24 cellular contexts compared by ENCODE assay signal in the genomic region with DNA sequence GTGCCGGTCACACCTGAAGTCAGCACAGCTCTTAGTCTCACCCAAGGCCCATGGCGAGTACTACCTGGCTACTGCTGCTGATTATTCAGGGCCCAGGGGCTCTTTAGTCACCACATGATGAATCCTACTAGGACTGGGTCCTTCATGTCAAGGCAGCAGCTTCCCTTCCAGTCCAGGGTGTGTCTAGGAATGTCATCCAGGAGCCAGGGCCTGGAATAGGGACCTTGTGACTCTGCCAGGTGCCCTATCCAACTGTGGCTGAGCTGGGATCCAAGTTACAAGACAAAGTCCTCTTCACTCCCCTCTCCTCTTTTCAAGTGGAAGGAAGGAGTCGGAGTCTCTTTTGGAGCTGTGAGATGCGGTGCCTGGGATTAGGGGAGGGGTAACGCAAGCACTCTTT.
"Had no signal": no experiment of that assay in that cellular context is flagged by ENCODE, and none has a peak within 500 bp of the region (broad histone marks: within the 10 kb centered on the region; RNA-seq: fewer than 3 reads in every experiment).

No MANE protein-coding gene starts in this region.

- ATAC-seq: activated CD4-positive, CD25-positive, alpha-beta regulatory T cell treated with anti-CD3 and anti-CD28 coated beads, Interleukin-2, amount 50 U/mL, for 24 hours; activated CD8-positive, alpha-beta T cell treated with anti-CD3 and anti-CD28 coated beads for 36 hours; activated T-cell treated with anti-CD3 and anti-CD28 coated beads, Interleukin-2, amount 50 U/mL, for 72 hours; SK-N-SH treated with all-trans-retinoic acid at 6 μM for 48 hours had no signal

- H3K27me3 ChIP-seq: brain microvascular endothelial cell, cardiac muscle cell had no signal

- H3K4me1 ChIP-seq: SJSA1 had no signal

- H3K27ac ChIP-seq: brain microvascular endothelial cell, cardiac muscle cell, SJSA1 had no signal

- H3K36me3 ChIP-seq: brain microvascular endothelial cell, cardiac muscle cell, SJSA1 had no signal

- H3K4me3 ChIP-seq: cardiac muscle cell, SJSA1 had no signal

- H3K9me3 ChIP-seq: SJSA1 had no signal

- DNase-seq: activated CD4-positive, alpha-beta T cell treated with anti-CD3 and anti-CD28 coated beads for 4 hours; activated CD8-positive, alpha-beta memory T cell treated with anti-CD3 and anti-CD28 coated beads, Interleukin-2, amount 50 U/mL, for 4 hours; activated CD8-positive, alpha-beta T cell treated with anti-CD3 and anti-CD28 coated beads for 36 hours; activated gamma-delta T cell treated with Interleukin-2 at 50 U/mL for 16 hours; activated naive CD4-positive, alpha-beta T cell treated with anti-CD3 and anti-CD28 coated beads, Interleukin-2, amount 10 ng/mL, durations not matched to agents 7 days and 5 days; activated naive CD8-positive, alpha-beta T cell treated with anti-CD3 and anti-CD28 coated beads for 36 hours; activated T-cell treated with anti-CD3 and anti-CD28 coated beads, Interleukin-2, amount 50 U/mL, for 72 hours; brain microvascular endothelial cell; Kasumi-1; KBM-7; NCI-H1092; NCI-H1417; NCI-H1694; NCI-H2029; NCI-H345; NCI-H510A; NCI-H526 treated with DMSO at 0.1 percent for 48 hours; NCI-H82; SHP77; SW 1271 had no signal
